ENCODE assay signal across 14 cellular contexts in the genomic region with DNA sequence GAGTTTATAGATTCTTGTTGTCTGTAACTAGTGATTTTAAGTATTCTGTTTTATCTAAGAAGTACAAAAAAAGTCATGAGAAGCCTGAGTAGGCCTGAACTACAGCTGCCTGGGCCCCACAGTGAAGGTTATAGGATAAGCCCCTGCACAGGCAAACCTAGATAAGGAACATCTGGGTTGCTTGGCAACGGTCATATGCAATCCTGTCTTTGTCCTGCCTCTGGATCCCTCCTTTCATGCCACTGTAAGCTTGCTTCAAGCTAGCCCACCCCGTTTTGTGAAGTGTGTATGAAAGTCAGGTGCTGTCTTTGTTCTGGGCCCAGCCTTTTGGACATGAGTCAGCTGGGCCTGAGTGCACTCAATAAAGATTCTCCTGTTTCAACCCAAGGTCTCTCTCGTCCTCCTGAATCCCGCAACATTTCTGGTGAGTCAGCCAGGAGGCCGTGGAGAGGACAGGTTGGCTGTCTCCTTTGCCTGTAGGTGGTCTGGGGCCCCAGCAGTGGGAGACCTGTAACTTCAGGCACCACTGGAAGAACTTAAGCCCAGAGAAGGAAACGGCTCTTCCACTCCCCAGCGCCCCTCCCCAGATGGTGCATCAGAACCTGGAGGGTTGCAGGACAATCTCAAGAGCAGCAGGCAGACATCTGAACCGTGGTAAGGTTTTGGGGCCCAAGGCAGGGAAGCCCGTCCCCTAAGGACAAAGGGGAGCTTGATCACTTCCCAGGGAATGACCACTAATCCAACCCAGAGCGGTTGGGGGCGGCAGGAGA. TPM values are rescaled to one million over a fixed set of nuclear protein-coding genes. Genes with fewer than 3 reads are reported as not detected.
DNase-seq lines count a peak whose midpoint lies in the region; ATAC-seq, FAIRE-seq and TF ChIP-seq lines count a peak whose summit lies in the region.
"Had no signal": no experiment of that assay in that cellular context is flagged by ENCODE, and none has a peak within 500 bp of the region (broad histone marks: within the 10 kb centered on the region; RNA-seq: fewer than 3 reads in every experiment).

No MANE protein-coding gene starts in this region.

- CTCF ChIA-PET in GM12878 (lab: Yijun Ruan, JAX), result interaction anchor here (1.2 to 3.6 kb wide), 3 partner anchors 9 to 191 kb away, joined by 3 to 39 read pairs (median 4); a partner anchor contains a TSS

- TF ChIP-seq RAD21 in GM12878 (IDR thresholded peaks at IDR 0.05; ENCODE audit: insufficient read depth, low read depth, low read length), result no peak

- H3K4me3 ChIP-seq in GM12878, result no peak overlapping the region
- no peak overlapping the region for H3K4me3 ChIP-seq in mesendoderm (ENCODE audit: low read length)

- TF ChIP-seq EP300 in GM12878 (IDR thresholded peaks at IDR 0.05; ENCODE audit: borderline replicate concordance in 1 of 2, control insufficient read depth in 1 of 2, low read depth in 2 of 2, low read length in 2 of 2), result no peak

- FAIRE-seq in GM12878 (lab: Jason Lieb, UNC), result no peak
- FAIRE-seq: D721Med, frontal cortex had no signal

- H3K4me1 ChIP-seq in ES-I3 (ENCODE audit: insufficient read depth, low read length), result peaks cover 17% of the 10 kb centered on the region
- H3K4me1 ChIP-seq in GM12878 (ENCODE audit: control insufficient read depth, insufficient read depth, low read length), result peaks cover 18% of the 10 kb centered on the region
- H3K4me1 ChIP-seq in mesendoderm (ENCODE audit: control insufficient read depth, low read depth, low read length), result peaks cover 8% of the 10 kb centered on the region

- peak overlapping the region; percentile 11; the same call in 1 of the 2 replicates for H3K4me2 ChIP-seq in GM12878 (ENCODE audit: control insufficient read depth, insufficient read depth)
- H3K4me2 ChIP-seq in mesendoderm (ENCODE audit: low read length), result no peak overlapping the region

- no peak overlapping the region for H2BK15ac ChIP-seq in mesendoderm (replicated peaks; ENCODE audit: low read depth)

- peak overlapping the region; percentile 62 for H2BK120ac ChIP-seq in mesendoderm (ENCODE audit: low read depth, low read length)

- H3K27me3 ChIP-seq in GM12878 (replicated peaks in 1 of 2; ENCODE audit: control insufficient read depth in 2 of 2, insufficient read depth in 2 of 2, low read length in 1 of 2) (no peaks in the 10 kb centered on the region), mesendoderm (ENCODE audit: insufficient read depth, low read length, poor library complexity) (no peaks in the 10 kb centered on the region)

- H4K20me1 ChIP-seq in GM12878 (ENCODE audit: control insufficient read depth, insufficient read depth), result no peaks in the 10 kb centered on the region

- H3K79me2 ChIP-seq in GM12878 (ENCODE audit: control insufficient read depth, insufficient read depth, low read length) (no peaks in the 10 kb centered on the region), mesendoderm (ENCODE audit: control insufficient read depth, insufficient read depth, low read length) (no peaks in the 10 kb centered on the region)

- no peak overlapping the region for H3K23ac ChIP-seq in mesendoderm (ENCODE audit: low read length)

- intact Hi-C loops in GM12878 (cut with micrococcal nuclease; ENCODE audit: unreplicated experiment), result no loop called here

- H4K5ac ChIP-seq in mesendoderm (ENCODE audit: low read length), result peak overlapping the region; percentile 16

- H3K9me3 ChIP-seq in ES-I3 (ENCODE audit: control insufficient read depth, insufficient read depth, low read length) (0 out of 2 replicates have a peak, but pooled peaks cover 8% of the 10 kb centered on the region), GM12878 (replicated peaks; ENCODE audit: control insufficient read depth, insufficient read depth, low read length) (peaks cover 1% of the 10 kb centered on the region; the same call in 1 of the 3 replicates)

- DNase-seq in M059J (ENCODE audit: low read depth) (peak; percentile 24), GM12878 (ENCODE audit: low read depth, low spot score) (no peak), mesendoderm (peak; percentile 81), NOMO-1 treated with dmso at 0.1 percent for 144 hours (lab: John Stamatoyannopoulos, UW; ENCODE audit: unreplicated experiment) (no peak), NCI-H1694 treated with DMSO at 0.1 percent for 48 hours (lab: John Stamatoyannopoulos, UW) (no peak)
- DNase-seq: activated T-cell treated with anti-CD3 and anti-CD28 coated beads, Interleukin-2, amount 50 U/mL, for 1 hour; NCI-H69 had no signal

- in situ Hi-C loops in GM12878 (cut with MboI), result no loop called here

- RAD21 ChIA-PET in GM12878 (lab: Charles Lee; ENCODE audit: unreplicated experiment), result no interaction called here

- no TSS peak for BruUV-seq in GM12878 (replicated peaks; lab: Mats Ljungman, UMichigan)

- H3K36me3 ChIP-seq in ES-I3 (ENCODE audit: insufficient read depth, low read length) (peaks cover 2% of the 10 kb centered on the region; the same call in 1 of the 2 replicates), GM12878 (ENCODE audit: control insufficient read depth in 2 of 2, insufficient read depth in 2 of 2, low read length in 1 of 2) (no peaks in the 10 kb centered on the region), mesendoderm (ENCODE audit: control insufficient read depth, insufficient read depth, low read length) (no peaks in the 10 kb centered on the region)

- SMC1A ChIA-PET in GM12878 (lab: Charles Lee; ENCODE audit: uncharacterized antibody, unreplicated experiment), result interaction anchor here (0.6 to 1.2 kb wide), 5 partner anchors 8 to 165 kb away, joined by 3 to 4 read pairs (median 3); a partner anchor contains a TSS

- POLR2A ChIA-PET in GM12878 (lab: Charles Lee), result interaction anchor here (1.5 kb wide), 1 partner anchor 191 kb away, joined by 3 read pairs; no protein-coding TSS in a partner anchor

- H4K8ac ChIP-seq in mesendoderm (ENCODE audit: low read depth, low read length), result no peak overlapping the region

- H2AK5ac ChIP-seq in mesendoderm (ENCODE audit: low read length), result peak overlapping the region; percentile 75

- no peak overlapping the region for H3K27ac ChIP-seq in GM12878 (ENCODE audit: control insufficient read depth, insufficient read depth)
- peak overlapping the region; percentile 94 for H3K27ac ChIP-seq in mesendoderm (ENCODE audit: low read depth, low read length)
- H3K27ac ChIP-seq: skin epidermis had no signal

- TF ChIP-seq POLR2A in GM12878 (IDR thresholded peaks at IDR 0.05; ENCODE audit: low read depth, low read length), result no peak

- no peak for TF ChIP-seq CTCF in GM12878 (IDR thresholded peaks at IDR 0.05 in 2 of 3, conservative IDR thresholded peaks at IDR 0.05 in 1 of 3; ENCODE audit: control insufficient read depth in 2 of 3, extremely low read depth in 1 of 3, insufficient read depth in 1 of 3, low read depth in 3 of 3, low read length in 3 of 3)

- ATAC-seq in GM12878, result no peak
- no peak for ATAC-seq in GM21723 (IDR thresholded peaks at IDR 0.05; ENCODE audit: unreplicated experiment)
- no peak for ATAC-seq in GM21528 (IDR thresholded peaks at IDR 0.05; ENCODE audit: low FRiP score, unreplicated experiment)

- peak overlapping the region; percentile 54 for H3K56ac ChIP-seq in mesendoderm (ENCODE audit: low read length)

- peak overlapping the region; percentile 74 for H2BK5ac ChIP-seq in mesendoderm (ENCODE audit: low read length)

- peak overlapping the region; percentile 49 for H3K4ac ChIP-seq in mesendoderm (ENCODE audit: low read depth, low read length)

- H3K9ac ChIP-seq in ES-I3 (ENCODE audit: low read depth, low read length) (peak overlapping the region; percentile 64; the same call in 1 of the 2 replicates), GM12878 (ENCODE audit: control insufficient read depth, insufficient read depth, low read length) (no peak overlapping the region), mesendoderm (ENCODE audit: low read length) (peak overlapping the region; percentile 16)

- peak overlapping the region; percentile 42; the same call in 1 of the 2 replicates for H2AFZ ChIP-seq in GM12878 (ENCODE audit: control insufficient read depth, low read depth, low read length)

- WGBS in GM12878 (ENCODE audit: insufficient coverage, insufficient replicate concordance, low lambda C conversion rate, missing lambda C conversion rate), result 67% methylated on average over 11 of the region's 11 CpGs
- WGBS in mesendoderm (ENCODE audit: extremely low coverage, insufficient coverage, low lambda C conversion rate), result no CpG with 5 or more reads among the region's 11 CpGs

- H3K79me1 ChIP-seq in mesendoderm (ENCODE audit: low read length), result no peaks in the 10 kb centered on the region

- H3K18ac ChIP-seq in mesendoderm (ENCODE audit: low read length), result peak overlapping the region; percentile 81

RNA-seq across cellular contexts. Expression of a gene that starts 8.2 kb away (rescaled TPM):
- not detected in 2 replicates for total RNA-seq in M059J (2014; rRNA removed; shearing (Covaris generic))
- total RNA-seq in GM12878 (2013; cell fraction: nucleolus; rRNA removed), result 3.6 and 5.6 TPM in 2 replicates
- total RNA-seq in GM12878 (2014; rRNA removed), result not detected in 2 replicates
- total RNA-seq in GM12878 (2014; rRNA removed; fragmentation: Illumina TruSeq; extraction: Trizol), result not detected in 2 replicates
- not detected in 2 replicates for total RNA-seq in GM12878 (2021)
- not detected for polyA plus RNA-seq in GM12878 (2011; ENCODE audit: low read depth)
- 0.23 TPM in 1 of 2 replicates, not detected in the other for polyA plus RNA-seq in GM12878 (2011; rRNA removed)
- polyA plus RNA-seq in GM12878 (2011; cell fraction: cytosol; rRNA removed), result not detected in 2 replicates
- not detected in 2 replicates for polyA plus RNA-seq in GM12878 (2011; cell fraction: nucleus; rRNA removed)
- polyA plus RNA-seq in GM12878 (2012), result 0.07 TPM in 1 of 2 replicates, not detected in the other
- polyA plus RNA-seq in GM12878 (2014; fragmentation: Illumina TruSeq; extraction: Trizol), result not detected in 2 replicates
- polyA plus RNA-seq in GM12878 (2014; fragmentation: Nextera tagmentation; extraction: Ambion mirVana), result not detected
- not detected in 2 replicates for polyA plus RNA-seq in GM12878 (2014; rRNA removed)
- not detected for polyA plus RNA-seq in GM12878 (2016; fragmentation: Nextera tagmentation; extraction: Ambion mirVana)
- polyA minus RNA-seq in GM12878 (2011; rRNA and poly(A)+ RNA removed), result not detected in 2 replicates
- polyA minus RNA-seq in GM12878 (2011; cell fraction: cytosol; rRNA and poly(A)+ RNA removed), result not detected in 2 replicates
- polyA minus RNA-seq in GM12878 (2011; cell fraction: nucleus; rRNA and poly(A)+ RNA removed), result not detected in 2 replicates
- 0.03 TPM for polyA plus RNA-seq in mesendoderm (2013, experiment 1 of 2)
- 0.04 TPM for polyA plus RNA-seq in mesendoderm (2013, experiment 2 of 2)
- total RNA-seq: T-helper 2 cell treated with Interferon-gamma antibody and Interleukin-4, amounts not matched to agents 100 ng/mL and 5 ng/mL, for 36 hours had no signal

RNA-seq across cellular contexts. Expression of a gene that starts 30.7 kb away (rescaled TPM):
- 0.15 and 0.20 TPM in 2 replicates for total RNA-seq in M059J (2014; rRNA removed; shearing (Covaris generic))
- 63.1 and 64.4 TPM in 2 replicates for total RNA-seq in GM12878 (2013; cell fraction: nucleolus; rRNA removed)
- 21.2 and 24.3 TPM in 2 replicates for total RNA-seq in GM12878 (2014; rRNA removed)
- 28.0 and 29.5 TPM in 2 replicates for total RNA-seq in GM12878 (2014; rRNA removed; fragmentation: Illumina TruSeq; extraction: Trizol)
- total RNA-seq in GM12878 (2021), result 27.8 and 29.2 TPM in 2 replicates
- polyA plus RNA-seq in GM12878 (2011; ENCODE audit: low read depth), result 9.9 TPM
- polyA plus RNA-seq in GM12878 (2011; rRNA removed), result 84.3 and 97.3 TPM in 2 replicates
- polyA plus RNA-seq in GM12878 (2011; cell fraction: cytosol; rRNA removed), result 56.1 and 67.4 TPM in 2 replicates
- 48.3 and 66.3 TPM in 2 replicates for polyA plus RNA-seq in GM12878 (2011; cell fraction: nucleus; rRNA removed)
- 13.9 and 25.9 TPM in 2 replicates for polyA plus RNA-seq in GM12878 (2012)
- polyA plus RNA-seq in GM12878 (2014; fragmentation: Illumina TruSeq; extraction: Trizol), result 51.2 and 65.2 TPM in 2 replicates
- 10 to 100 TPM; 39.8 to 44.0 TPM for polyA plus RNA-seq in GM12878 (2014; fragmentation: Nextera tagmentation; extraction: Ambion mirVana)
- 25.1 and 31.8 TPM in 2 replicates for polyA plus RNA-seq in GM12878 (2014; rRNA removed)
- polyA plus RNA-seq in GM12878 (2016; fragmentation: Nextera tagmentation; extraction: Ambion mirVana), result 10 to 100 TPM; 31.0 to 34.5 TPM
- 60.8 and 70.1 TPM in 2 replicates for polyA minus RNA-seq in GM12878 (2011; rRNA and poly(A)+ RNA removed)
- 17.0 and 17.4 TPM in 2 replicates for polyA minus RNA-seq in GM12878 (2011; cell fraction: cytosol; rRNA and poly(A)+ RNA removed)
- polyA minus RNA-seq in GM12878 (2011; cell fraction: nucleus; rRNA and poly(A)+ RNA removed), result 26.0 and 37.7 TPM in 2 replicates
- 63.2 TPM for polyA plus RNA-seq in mesendoderm (2013, experiment 1 of 2)
- polyA plus RNA-seq in mesendoderm (2013, experiment 2 of 2), result 64.3 TPM

Comparison
In these comparisons a context has a peak if more than half of its experiments do, and no peak if none do; other contexts are left out.
1. DNase-seq: peak in M059J (single experiment) and mesendoderm (single experiment); none in GM12878 (single experiment), NOMO-1 treated with dmso at 0.1 percent for 144 hours (single experiment) and NCI-H1694 treated with DMSO at 0.1 percent for 48 hours (single experiment).
2. RNA of a gene that starts 30.7 kb away (total RNA-seq): 21.2 to 64.4 TPM in GM12878; 0.15 to 0.20 TPM in M059J; every median in the first group is over 10 times any median in the second.